In genomic region chr5:128009399-128009798, GRCh38 we compare ENCODE assay signal across 17 cellular contexts.
"Had no signal": no experiment of that assay in that cellular context is flagged by ENCODE, and none has a peak within 500 bp of the region (broad histone marks: within the 10 kb centered on the region; RNA-seq: fewer than 3 reads in every experiment).

No MANE protein-coding gene starts in this region.

- H3K27ac ChIP-seq: adrenal gland, hepatocyte, left lung, thoracic aorta, upper lobe of left lung, WERI-Rb-1 had no signal

- H3K27me3 Mint-ChIP-seq: activated CD4-positive, alpha-beta T cell treated with anti-CD3 and anti-CD28 coated beads for 36 hours; dendritic cell treated with granulocyte-macrophage colony-stimulating factor and Interleukin-4, amounts not matched to agents 40 ng/mL and 50 ng/mL, for 4 days; stimulated activated naive B cell treated with anti-CD40 and anti-IgM and Interleukin-4, amounts not matched to agents 10 μg/mL and 1 μg/mL and 100 μg/mL, for 72 hours had no signal

- H3K9me3 ChIP-seq: adrenal gland, left lung, thoracic aorta, upper lobe of left lung had no signal

- H3K4me1 ChIP-seq: adrenal gland, left lung, upper lobe of left lung had no signal

- H3K27me3 ChIP-seq: adrenal gland, hepatocyte, left lung, upper lobe of left lung had no signal

- H3K4me1 Mint-ChIP-seq: activated CD4-positive, alpha-beta T cell treated with anti-CD3 and anti-CD28 coated beads for 36 hours; nephron progenitor cell; stimulated activated naive B cell treated with anti-CD40 and anti-IgM and Interleukin-4, amounts not matched to agents 10 μg/mL and 1 μg/mL and 100 μg/mL, for 72 hours had no signal

- ATAC-seq: activated CD4-positive, alpha-beta T cell treated with anti-CD3 and anti-CD28 coated beads for 36 hours; activated naive CD4-positive, alpha-beta T cell treated with anti-CD3 and anti-CD28 coated beads, Interleukin-2, amount 50 U/mL, for 72 hours; left lung; stimulated activated naive B cell treated with anti-CD40 and anti-IgM and Interleukin-4, amounts not matched to agents 10 μg/mL and 1 μg/mL and 100 μg/mL, for 72 hours had no signal

- H3K36me3 ChIP-seq: adrenal gland, left lung, thoracic aorta, upper lobe of left lung, WERI-Rb-1 had no signal

- DNase-seq: activated CD4-positive, alpha-beta T cell treated with anti-CD3 and anti-CD28 coated beads for 36 hours; activated CD4-positive, alpha-beta T cell treated with anti-CD3 and anti-CD28 coated beads, Interleukin-2, amount 50 U/mL, for 48 hours; activated gamma-delta T cell treated with Interleukin-2 at 50 U/mL for 16 hours; adrenal gland; effector memory CD4-positive, alpha-beta T cell; foreskin fibroblast; left lung; nephron progenitor cell; occipital lobe; stimulated activated naive B cell treated with anti-CD40 and anti-IgM and Interleukin-4, amounts not matched to agents 10 μg/mL and 1 μg/mL and 100 μg/mL, for 72 hours; upper lobe of left lung; WERI-Rb-1 had no signal

- H3K4me3 ChIP-seq: adrenal gland, hepatocyte, left lung, thoracic aorta, upper lobe of left lung had no signal

- H3K9me3 Mint-ChIP-seq: activated naive CD4-positive, alpha-beta T cell treated with anti-CD3 and anti-CD28 coated beads, Interleukin-2, amount 50 U/mL, for 72 hours; activated T-helper 1 cell treated with anti-CD3 and anti-CD28 coated beads, Interleukin-12 subunit alpha, Interleukin-12 subunit beta, Interleukin-2, Interleukin-4 antibody, amounts not matched to agents 30 ng/mL and 10 ng/mL and 1 ng/mL, durations not matched to agents 14 hours and 24 hours and 36 hours; dendritic cell treated with granulocyte-macrophage colony-stimulating factor and Interleukin-4, amounts not matched to agents 40 ng/mL and 50 ng/mL, for 4 days; nephron progenitor cell had no signal

- H3K27ac Mint-ChIP-seq: activated CD4-positive, alpha-beta T cell treated with anti-CD3 and anti-CD28 coated beads for 36 hours; activated naive CD4-positive, alpha-beta T cell treated with anti-CD3 and anti-CD28 coated beads, Interleukin-2, amount 50 U/mL, for 72 hours; activated T-helper 1 cell treated with anti-CD3 and anti-CD28 coated beads, Interleukin-12 subunit alpha, Interleukin-12 subunit beta, Interleukin-2, Interleukin-4 antibody, amounts not matched to agents 30 ng/mL and 10 ng/mL and 1 ng/mL, durations not matched to agents 14 hours and 24 hours and 36 hours; dendritic cell treated with granulocyte-macrophage colony-stimulating factor and Interleukin-4, amounts not matched to agents 40 ng/mL and 50 ng/mL, for 4 days; nephron progenitor cell; stimulated activated naive B cell treated with anti-CD40 and anti-IgM and Interleukin-4, amounts not matched to agents 10 μg/mL and 1 μg/mL and 100 μg/mL, for 72 hours had no signal

- H3K4me3 Mint-ChIP-seq: activated CD4-positive, alpha-beta T cell treated with anti-CD3 and anti-CD28 coated beads for 36 hours; activated T-helper 1 cell treated with anti-CD3 and anti-CD28 coated beads, Interleukin-12 subunit alpha, Interleukin-12 subunit beta, Interleukin-2, Interleukin-4 antibody, amounts not matched to agents 30 ng/mL and 10 ng/mL and 1 ng/mL, durations not matched to agents 14 hours and 24 hours and 36 hours; dendritic cell treated with granulocyte-macrophage colony-stimulating factor and Interleukin-4, amounts not matched to agents 40 ng/mL and 50 ng/mL, for 4 days; nephron progenitor cell; stimulated activated naive B cell treated with anti-CD40 and anti-IgM and Interleukin-4, amounts not matched to agents 10 μg/mL and 1 μg/mL and 100 μg/mL, for 72 hours had no signal
